Comparison of ENCODE assay signal across 31 cellular contexts in genomic region chr13:53520132-53520531, GRCh38.
"Had no signal": no experiment of that assay in that cellular context is flagged by ENCODE, and none has a peak within 500 bp of the region (broad histone marks: within the 10 kb centered on the region; RNA-seq: fewer than 3 reads in every experiment).

No MANE protein-coding gene starts in this region.

- H3K4me1 ChIP-seq: left lung, lower lobe of right lung, pancreas, prostate gland, stomach, testis, thyroid gland, transverse colon, upper lobe of left lung had no signal

- H3K9me3 ChIP-seq: left lung, lower lobe of right lung, pancreas, prostate gland, stomach, testis, thyroid gland, transverse colon, upper lobe of left lung had no signal

- ATAC-seq: left colon; left lung; lower lobe of right lung; natural killer cell; pancreas; right cardiac atrium; sciatic nerve; stimulated activated naive B cell treated with anti-CD40 and anti-IgM and Interleukin-4, amounts not matched to agents 10 μg/mL and 1 μg/mL and 100 μg/mL, for 72 hours; stimulated activated naive CD8-positive, alpha-beta T cell treated with anti-CD3 and anti-CD28 coated beads, Interleukin-15, Interleukin-2, amounts not matched to agents 100 U/mL and 50 U/mL, for 24 hours had no signal

- H3K4me3 ChIP-seq: left lung, lower lobe of right lung, pancreas, prostate gland, skin epidermis, stomach, testis, thyroid gland, transverse colon, upper lobe of left lung had no signal

- FAIRE-seq: islet of Langerhans, kidney, pancreas had no signal

- H3K27me3 ChIP-seq: left lung, pancreas, stomach, testis, thyroid gland, transverse colon, upper lobe of left lung had no signal

- DNase-seq: hypothalamus; immature natural killer cell; kidney; left colon; left lung; lower lobe of right lung; mammary epithelial cell; mesenchymal stem cell; naive B cell; natural killer cell; nephron progenitor cell; nucleus accumbens; pancreas; posterior cingulate gyrus; retina; right cardiac atrium; stimulated activated CD4-positive, alpha-beta T cell treated with anti-CD3 and anti-CD28 coated beads, Interleukin-12 subunit alpha, Interleukin-12 subunit beta, amount 100 ng/mL, for 4 hours; stimulated activated CD4-positive, alpha-beta T cell treated with anti-CD3 and anti-CD28 coated beads, Interleukin-15, amount 100 ng/mL, for 24 hours; stimulated activated CD4-positive, alpha-beta T cell treated with anti-CD3 and anti-CD28 coated beads, Interleukin-2, amount 100 ng/mL, for 24 hours; stimulated activated CD4-positive, alpha-beta T cell treated with anti-CD3 and anti-CD28 coated beads, Interleukin-4, amount 100 ng/mL, for 1 hour; stimulated activated naive B cell treated with anti-CD40 and anti-IgM and Interleukin-4, amounts not matched to agents 10 μg/mL and 1 μg/mL and 100 μg/mL, for 72 hours; stimulated activated naive CD8-positive, alpha-beta T cell treated with anti-CD3 and anti-CD28 coated beads, Interleukin-15, Interleukin-2, amounts not matched to agents 100 U/mL and 50 U/mL, for 24 hours; stomach; testis; thyroid gland; transverse colon; upper lobe of left lung had no signal

- H3K36me3 ChIP-seq: left lung, lower lobe of right lung, pancreas, prostate gland, stomach, thyroid gland, transverse colon, upper lobe of left lung had no signal

- H3K27ac ChIP-seq: left lung, lower lobe of right lung, pancreas, prostate gland, skin epidermis, stomach, testis, thyroid gland, transverse colon, upper lobe of left lung had no signal
